ENCODE assay signal across 12 cellular contexts in the genomic region with DNA sequence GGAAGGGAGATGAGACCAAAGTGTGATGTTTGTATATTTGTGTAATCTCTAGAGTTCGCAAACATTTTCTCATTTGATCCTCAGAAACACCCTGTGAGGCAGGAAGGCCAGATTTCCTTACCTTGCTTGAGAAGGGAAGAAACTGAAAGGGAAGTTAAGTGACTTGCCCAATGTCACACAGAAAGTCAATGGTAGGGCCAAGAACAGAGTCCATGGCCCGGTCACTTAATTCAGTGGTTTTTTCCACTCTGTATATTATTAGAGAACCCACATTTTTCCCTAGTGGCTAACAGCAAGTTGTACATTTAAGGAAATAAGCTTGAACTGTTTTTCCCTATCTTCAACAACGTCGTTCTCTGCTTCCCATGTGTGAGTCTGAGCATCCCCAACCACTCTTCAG. TPM values are rescaled to one million over a fixed set of nuclear protein-coding genes. Genes with fewer than 3 reads are reported as not detected.
DNase-seq lines count a peak whose midpoint lies in the region; ATAC-seq and TF ChIP-seq lines count a peak whose summit lies in the region.
"Had no signal": no experiment of that assay in that cellular context is flagged by ENCODE, and none has a peak within 500 bp of the region (broad histone marks: within the 10 kb centered on the region; RNA-seq: fewer than 3 reads in every experiment).

No MANE protein-coding gene starts in this region.

- no peak for DNase-seq in activated naive CD4-positive, alpha-beta T cell treated with anti-CD3 and anti-CD28 coated beads, Interleukin-2, amount 10 ng/mL, durations not matched to agents 7 days and 5 days
- DNase-seq in activated naive CD4-positive, alpha-beta T cell treated with anti-CD3 and anti-CD28 coated beads, Interleukin-2, amount 50 U/mL, for 72 hours (ENCODE audit: low spot score in 2 of 2) = no peak
- no peak for DNase-seq in activated B cell treated with CpG ODN at 0.5 μM for 24 hours
- DNase-seq in cerebellum (ENCODE audit: low spot score) = no peak
- DNase-seq: BE2C, dorsolateral prefrontal cortex, heart right ventricle, HFFc6 had no signal

- H3K9me3 Mint-ChIP-seq in activated naive CD4-positive, alpha-beta T cell treated with anti-CD3 and anti-CD28 coated beads, Interleukin-2, amount 10 ng/mL, durations not matched to agents 7 days and 5 days = no peaks in the 10 kb centered on the region
- no peaks in the 10 kb centered on the region for H3K9me3 Mint-ChIP-seq in activated naive CD4-positive, alpha-beta T cell treated with anti-CD3 and anti-CD28 coated beads, Interleukin-2, amount 50 U/mL, for 72 hours
- no peaks in the 10 kb centered on the region for H3K9me3 Mint-ChIP-seq in activated B cell treated with CpG ODN at 0.5 μM for 24 hours
- no peaks in the 10 kb centered on the region for H3K9me3 Mint-ChIP-seq in stimulated activated memory B cell treated with anti-CD40 and anti-IgM and Interleukin-4, amounts not matched to agents 10 μg/mL and 1 μg/mL and 100 μg/mL, for 72 hours
- H3K9me3 Mint-ChIP-seq: HFFc6 had no signal

- POLR2A ChIA-PET in activated B cell treated with CpG ODN at 0.5 μM for 24 hours (lab: Charles Lee) = interaction anchor here (1.1 kb wide), 1 partner anchor 27 kb away, joined by 3 read pairs; no protein-coding TSS in a partner anchor

- peaks cover 25% of the 10 kb centered on the region for H3K4me1 Mint-ChIP-seq in activated naive CD4-positive, alpha-beta T cell treated with anti-CD3 and anti-CD28 coated beads, Interleukin-2, amount 10 ng/mL, durations not matched to agents 7 days and 5 days
- H3K4me1 Mint-ChIP-seq in activated B cell treated with CpG ODN at 0.5 μM for 24 hours = peaks cover 21% of the 10 kb centered on the region
- H3K4me1 Mint-ChIP-seq in stimulated activated memory B cell treated with anti-CD40 and anti-IgM and Interleukin-4, amounts not matched to agents 10 μg/mL and 1 μg/mL and 100 μg/mL, for 72 hours = peaks cover 17% of the 10 kb centered on the region

- intact Hi-C loops in activated B cell treated with CpG ODN at 0.5 μM for 24 hours (cut with micrococcal nuclease) = loop anchor here (1.0 kb wide), 2 partner anchors 25 to 38 kb away; a partner anchor contains a TSS

- CTCF ChIA-PET in activated naive CD4-positive, alpha-beta T cell treated with anti-CD3 and anti-CD28 coated beads, Interleukin-2, amount 10 ng/mL, durations not matched to agents 7 days and 5 days (lab: Charles Lee) = interaction anchor here (1.5 kb wide), 1 partner anchor 159 kb away, joined by 3 read pairs; a partner anchor contains a TSS
- CTCF ChIA-PET in activated B cell treated with CpG ODN at 0.5 μM for 24 hours (lab: Charles Lee) = interaction anchor here (1.2 to 1.6 kb wide), 2 partner anchors 11 to 27 kb away, joined by 3 to 5 read pairs; no protein-coding TSS in a partner anchor

- H3K27me3 Mint-ChIP-seq in activated naive CD4-positive, alpha-beta T cell treated with anti-CD3 and anti-CD28 coated beads, Interleukin-2, amount 10 ng/mL, durations not matched to agents 7 days and 5 days = peaks cover 12% of the 10 kb centered on the region
- H3K27me3 Mint-ChIP-seq in activated B cell treated with CpG ODN at 0.5 μM for 24 hours = no peaks in the 10 kb centered on the region
- no peaks in the 10 kb centered on the region for H3K27me3 Mint-ChIP-seq in stimulated activated memory B cell treated with anti-CD40 and anti-IgM and Interleukin-4, amounts not matched to agents 10 μg/mL and 1 μg/mL and 100 μg/mL, for 72 hours

- peak overlapping the region; percentile 42 for H3K4me3 Mint-ChIP-seq in activated naive CD4-positive, alpha-beta T cell treated with anti-CD3 and anti-CD28 coated beads, Interleukin-2, amount 10 ng/mL, durations not matched to agents 7 days and 5 days
- peak overlapping the region; percentile 74 for H3K4me3 Mint-ChIP-seq in activated B cell treated with CpG ODN at 0.5 μM for 24 hours
- no peak overlapping the region for H3K4me3 Mint-ChIP-seq in stimulated activated memory B cell treated with anti-CD40 and anti-IgM and Interleukin-4, amounts not matched to agents 10 μg/mL and 1 μg/mL and 100 μg/mL, for 72 hours
- H3K4me3 Mint-ChIP-seq: HFFc6 had no signal

- ATAC-seq in activated naive CD4-positive, alpha-beta T cell treated with anti-CD3 and anti-CD28 coated beads, Interleukin-2, amount 50 U/mL, for 72 hours = no peak
- ATAC-seq in HG02610 (IDR thresholded peaks at IDR 0.05; ENCODE audit: unreplicated experiment) = peak; percentile 5
- ATAC-seq in activated B cell treated with CpG ODN at 0.5 μM for 24 hours (ENCODE audit: low read depth) = no peak
- peak; percentile 20 for ATAC-seq in stimulated activated memory B cell treated with anti-CD40 and anti-IgM and Interleukin-4, amounts not matched to agents 10 μg/mL and 1 μg/mL and 100 μg/mL, for 72 hours
- ATAC-seq in GM18858 (IDR thresholded peaks at IDR 0.05; ENCODE audit: unreplicated experiment) = no peak
- ATAC-seq in HG03139 (IDR thresholded peaks at IDR 0.05; ENCODE audit: unreplicated experiment) = no peak

- H3K27ac Mint-ChIP-seq in activated naive CD4-positive, alpha-beta T cell treated with anti-CD3 and anti-CD28 coated beads, Interleukin-2, amount 10 ng/mL, durations not matched to agents 7 days and 5 days = peak overlapping the region; percentile 86
- H3K27ac Mint-ChIP-seq in activated naive CD4-positive, alpha-beta T cell treated with anti-CD3 and anti-CD28 coated beads, Interleukin-2, amount 50 U/mL, for 72 hours = peak overlapping the region in 1 of 2 donors; percentile 67
- peak overlapping the region; percentile 89 for H3K27ac Mint-ChIP-seq in activated B cell treated with CpG ODN at 0.5 μM for 24 hours
- peak overlapping the region; percentile 67 for H3K27ac Mint-ChIP-seq in stimulated activated memory B cell treated with anti-CD40 and anti-IgM and Interleukin-4, amounts not matched to agents 10 μg/mL and 1 μg/mL and 100 μg/mL, for 72 hours
- H3K27ac Mint-ChIP-seq: HFFc6 had no signal

- TF ChIP-seq CTCF in activated B cell treated with CpG ODN at 0.5 μM for 24 hours (IDR thresholded peaks at IDR 0.05) = no peak

- H3K36me3 Mint-ChIP-seq in activated naive CD4-positive, alpha-beta T cell treated with anti-CD3 and anti-CD28 coated beads, Interleukin-2, amount 10 ng/mL, durations not matched to agents 7 days and 5 days = no peaks in the 10 kb centered on the region
- H3K36me3 Mint-ChIP-seq in activated naive CD4-positive, alpha-beta T cell treated with anti-CD3 and anti-CD28 coated beads, Interleukin-2, amount 50 U/mL, for 72 hours = no peaks in the 10 kb centered on the region
- H3K36me3 Mint-ChIP-seq in activated B cell treated with CpG ODN at 0.5 μM for 24 hours (ENCODE audit: low read depth) = no peaks in the 10 kb centered on the region
- no peaks in the 10 kb centered on the region for H3K36me3 Mint-ChIP-seq in stimulated activated memory B cell treated with anti-CD40 and anti-IgM and Interleukin-4, amounts not matched to agents 10 μg/mL and 1 μg/mL and 100 μg/mL, for 72 hours

RNA-seq across cellular contexts. Expression of a gene that starts 25.6 kb away (rescaled TPM):
- total RNA-seq in activated naive CD4-positive, alpha-beta T cell treated with anti-CD3 and anti-CD28 coated beads, Interleukin-2, amount 50 U/mL, for 72 hours = 10 to 100 TPM in 1 of 2 donors, 1 to 10 TPM in 1; 3.9 to 14.8 TPM
- total RNA-seq in activated B cell treated with CpG ODN at 0.5 μM for 24 hours = 36.8 and 42.7 TPM in 2 replicates
- total RNA-seq in cerebellum = 27.0 TPM

Comparison
In these comparisons a context has a peak if more than half of its experiments do, and no peak if none do; other contexts are left out.
1. ATAC-seq: peak in HG02610 (single experiment) and stimulated activated memory B cell treated with anti-CD40 and anti-IgM and Interleukin-4, amounts not matched to agents 10 μg/mL and 1 μg/mL and 100 μg/mL, for 72 hours (single experiment); none in activated naive CD4-positive, alpha-beta T cell treated with anti-CD3 and anti-CD28 coated beads, Interleukin-2, amount 50 U/mL, for 72 hours (0 of 2), activated B cell treated with CpG ODN at 0.5 μM for 24 hours (single experiment), GM18858 (single experiment) and HG03139 (single experiment).